ENCODE assay signal across 8 cellular contexts in genomic region chr2:24050041-24050655, GRCh38. TPM values are rescaled to one million over a fixed set of nuclear protein-coding genes. Genes with fewer than 3 reads are reported as not detected.
DNase-seq lines count a peak whose midpoint lies in the region; ATAC-seq and TF ChIP-seq lines count a peak whose summit lies in the region.

No MANE protein-coding gene starts in this region.

- H3K27me3 ChIP-seq in BLaER1 (peaks cover 54% of the 10 kb centered on the region), MM.1S (replicated peaks; ENCODE audit: insufficient read depth, low read length) (peaks cover 13% of the 10 kb centered on the region), testis (no peaks in the 10 kb centered on the region)

- intact Hi-C loops in left colon (cut with DNase I, micrococcal nuclease) = no loop called here
- intact Hi-C loops in testis (cut with DNase I; ENCODE audit: low total_unique reads) = no loop called here

- WGBS in testis, 2 donors = 1 to 3% methylated on average over 27 to 46 of the region's 46 CpGs

- H3K4me3 ChIP-seq in BLaER1 = peak overlapping the region; percentile 70
- H3K4me3 ChIP-seq in MM.1S (ENCODE audit: low read length) = peak overlapping the region; percentile 57; the same call in 1 of the 2 replicates
- H3K4me3 ChIP-seq in astrocyte of the spinal cord (ENCODE audit: low read depth, low read length) = peak overlapping the region; percentile 70
- H3K4me3 ChIP-seq in testis = peak overlapping the region; percentile 69 to 73

- no peaks in the 10 kb centered on the region for H3K9me2 ChIP-seq in MM.1S (replicated peaks; ENCODE audit: insufficient read depth, low read length)

- H3K79me2 ChIP-seq in MM.1S (ENCODE audit: low read length) = peaks cover 11% of the 10 kb centered on the region

- H3K4me1 ChIP-seq in BLaER1 (peaks cover 33% of the 10 kb centered on the region), MM.1S (ENCODE audit: low read length) (peaks cover 11% of the 10 kb centered on the region), testis (peaks cover 4% of the 10 kb centered on the region)

- ATAC-seq in left colon (peak; percentile 1), GM18517 (IDR thresholded peaks at IDR 0.05; ENCODE audit: unreplicated experiment) (no peak), HG03520 (IDR thresholded peaks at IDR 0.05; ENCODE audit: unreplicated experiment) (no peak), GM21529 (IDR thresholded peaks at IDR 0.05; ENCODE audit: unreplicated experiment) (no peak)

- no peak for TF ChIP-seq CTCF in MM.1S (IDR thresholded peaks at IDR 0.05; ENCODE audit: low read length)
- no peak for TF ChIP-seq CTCF in astrocyte of the spinal cord (IDR thresholded peaks at IDR 0.05; ENCODE audit: low read depth, low read length)
- no peak for TF ChIP-seq CTCF in testis (IDR thresholded peaks at IDR 0.05)

- H3K9ac ChIP-seq in BLaER1 (peak overlapping the region; percentile 41; the same call in 1 of the 2 replicates), MM.1S (ENCODE audit: low read length) (no peak overlapping the region)

- H3K4me2 ChIP-seq in BLaER1 = peak overlapping the region; percentile 90
- H3K4me2 ChIP-seq in MM.1S (ENCODE audit: low read depth, low read length) = peak overlapping the region; percentile 60

- H3K9me3 ChIP-seq in BLaER1 = no peaks in the 10 kb centered on the region
- no peaks in the 10 kb centered on the region for H3K9me3 ChIP-seq in MM.1S (replicated peaks; ENCODE audit: insufficient read depth, low read length)
- H3K9me3 ChIP-seq in testis = no peaks in the 10 kb centered on the region

- H3K27ac ChIP-seq in BLaER1 (no peak overlapping the region), MM.1S (ENCODE audit: low read length) (no peak overlapping the region), testis (no peak overlapping the region)

- in situ Hi-C loops in astrocyte of the spinal cord (cut with HindIII; ENCODE audit: low sequenced_read_pairs) = no loop called here

- no peak for DNase-seq in MM.1S
- DNase-seq in astrocyte of the spinal cord (ENCODE audit: low read depth, low spot score) = peak; percentile 16
- peak; percentile 27 to 35 for DNase-seq in left colon
- DNase-seq in testis = peak; percentile 30

- no peak overlapping the region; the same call in 1 of the 2 replicates for H2AFZ ChIP-seq in MM.1S (ENCODE audit: low read length)

- TF ChIP-seq POLR2A in testis (IDR thresholded peaks at IDR 0.05) = no peak

- 0 out of 2 replicates have a peak, but pooled peaks cover 2% of the 10 kb centered on the region for H3F3A ChIP-seq in MM.1S (ENCODE audit: insufficient read depth, low read length)

- H4K20me1 ChIP-seq in BLaER1 (peaks cover 10% of the 10 kb centered on the region; the same call in 1 of the 2 replicates), MM.1S (ENCODE audit: insufficient read depth, low read length) (no peaks in the 10 kb centered on the region)

- H3K36me3 ChIP-seq in BLaER1 (no peaks in the 10 kb centered on the region), MM.1S (replicated peaks; ENCODE audit: insufficient read depth, low read length) (no peaks in the 10 kb centered on the region), testis (ENCODE audit: low read depth, missing control alignments) (no peaks in the 10 kb centered on the region)

RNA-seq across cellular contexts. Expression of gene FKBP1B, which starts 0.6 kb away (rescaled TPM):
- total RNA-seq in left colon (10 to 100 TPM; 16.5 to 22.3 TPM), testis (1 to 10 TPM; 2.7 to 3.0 TPM)
- polyA plus RNA-seq in testis (ENCODE audit: insufficient read depth, low read depth, low replicate concordance) = 3.6 TPM

RNA-seq across cellular contexts. Expression of gene WDCP, which starts 3.0 kb away (rescaled TPM):
- 1 to 10 TPM; 3.2 to 4.2 TPM for total RNA-seq in left colon
- 10 to 100 TPM in 1 of 2 donors, 1 to 10 TPM in 1; 9.8 to 11.5 TPM for total RNA-seq in testis
- 10.4 TPM for polyA plus RNA-seq in testis (ENCODE audit: insufficient read depth, low read depth, low replicate concordance)

RNA-seq across cellular contexts. Expression of gene SF3B6, which starts 26.0 kb away (rescaled TPM):
- total RNA-seq in left colon (10 to 100 TPM; 85.0 to 85.3 TPM), testis (10 to 100 TPM; 69.3 to 87.4 TPM)
- polyA plus RNA-seq in testis (ENCODE audit: insufficient read depth, low read depth, low replicate concordance) = 142 TPM

RNA-seq across cellular contexts. Expression of gene TP53I3, which starts 34.5 kb away (rescaled TPM):
- total RNA-seq in left colon (100 to 1,000 TPM in 1 of 2 donors, 10 to 100 TPM in 1; 91.7 to 109 TPM), testis (10 to 100 TPM; 31.3 to 36.5 TPM)
- 70.4 TPM for polyA plus RNA-seq in testis (ENCODE audit: insufficient read depth, low read depth, low replicate concordance)

RNA-seq across cellular contexts. Expression of gene MFSD2B, which starts 40.3 kb away (rescaled TPM):
- total RNA-seq in left colon (under 1 TPM in 1 of 2 donors, not detected in 1; 0.09 TPM), testis (under 1 TPM; 0.39 to 0.50 TPM)
- polyA plus RNA-seq in testis (ENCODE audit: insufficient read depth, low read depth, low replicate concordance) = 0.94 TPM

Comparison
In these comparisons a context has a peak if more than half of its experiments do, and no peak if none do; other contexts are left out.
1. RNA of gene FKBP1B, which starts 0.6 kb away (total RNA-seq): 16.5 to 22.3 TPM in left colon; 2.7 to 3.0 TPM in testis; every median in the first group is over 4 times any median in the second.
2. Peak in every context shown above with its lines, with median percentiles within 50 percentile points of each other: H3K4me3 ChIP-seq.